ENCODE assay signal across 3 cellular contexts in the genomic region with DNA sequence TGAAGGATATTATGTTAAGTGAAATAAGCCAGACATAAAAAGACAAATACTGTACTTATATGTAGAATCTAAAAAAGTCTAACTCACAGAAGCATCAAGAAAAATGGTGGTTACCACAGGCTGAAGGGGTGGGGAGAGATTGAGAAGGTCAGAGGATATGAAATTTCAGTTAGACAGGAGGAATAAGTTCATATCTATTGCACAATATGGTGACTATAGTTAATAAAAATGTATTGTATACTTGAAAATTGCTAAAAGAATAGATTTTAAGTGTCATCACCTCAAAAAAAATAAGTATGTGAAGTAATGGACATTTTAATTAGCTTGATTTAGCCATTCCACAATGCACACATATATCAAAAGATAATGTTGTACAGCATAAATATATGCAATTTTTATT.
TF ChIP-seq lines count a peak whose summit lies in the region.

No MANE protein-coding gene starts in this region.

TF ChIP-seq in HepG2, 621 proteins besides CTCF, POLR2A, EP300 and RAD21:
- TF ChIP-seq ZNF768 (CRISPR knock-in tag; IDR thresholded peaks at IDR 0.05) = no peak
- no peak for TF ChIP-seq ZNF570 (CRISPR knock-in tag; IDR thresholded peaks at IDR 0.05; ENCODE audit: borderline replicate concordance)
- peak; percentile 69 for TF ChIP-seq CEBPB (IDR thresholded peaks at IDR 0.05; ENCODE audit: borderline replicate concordance, low read depth, low read length)
- TF ChIP-seq, protein P1, sequence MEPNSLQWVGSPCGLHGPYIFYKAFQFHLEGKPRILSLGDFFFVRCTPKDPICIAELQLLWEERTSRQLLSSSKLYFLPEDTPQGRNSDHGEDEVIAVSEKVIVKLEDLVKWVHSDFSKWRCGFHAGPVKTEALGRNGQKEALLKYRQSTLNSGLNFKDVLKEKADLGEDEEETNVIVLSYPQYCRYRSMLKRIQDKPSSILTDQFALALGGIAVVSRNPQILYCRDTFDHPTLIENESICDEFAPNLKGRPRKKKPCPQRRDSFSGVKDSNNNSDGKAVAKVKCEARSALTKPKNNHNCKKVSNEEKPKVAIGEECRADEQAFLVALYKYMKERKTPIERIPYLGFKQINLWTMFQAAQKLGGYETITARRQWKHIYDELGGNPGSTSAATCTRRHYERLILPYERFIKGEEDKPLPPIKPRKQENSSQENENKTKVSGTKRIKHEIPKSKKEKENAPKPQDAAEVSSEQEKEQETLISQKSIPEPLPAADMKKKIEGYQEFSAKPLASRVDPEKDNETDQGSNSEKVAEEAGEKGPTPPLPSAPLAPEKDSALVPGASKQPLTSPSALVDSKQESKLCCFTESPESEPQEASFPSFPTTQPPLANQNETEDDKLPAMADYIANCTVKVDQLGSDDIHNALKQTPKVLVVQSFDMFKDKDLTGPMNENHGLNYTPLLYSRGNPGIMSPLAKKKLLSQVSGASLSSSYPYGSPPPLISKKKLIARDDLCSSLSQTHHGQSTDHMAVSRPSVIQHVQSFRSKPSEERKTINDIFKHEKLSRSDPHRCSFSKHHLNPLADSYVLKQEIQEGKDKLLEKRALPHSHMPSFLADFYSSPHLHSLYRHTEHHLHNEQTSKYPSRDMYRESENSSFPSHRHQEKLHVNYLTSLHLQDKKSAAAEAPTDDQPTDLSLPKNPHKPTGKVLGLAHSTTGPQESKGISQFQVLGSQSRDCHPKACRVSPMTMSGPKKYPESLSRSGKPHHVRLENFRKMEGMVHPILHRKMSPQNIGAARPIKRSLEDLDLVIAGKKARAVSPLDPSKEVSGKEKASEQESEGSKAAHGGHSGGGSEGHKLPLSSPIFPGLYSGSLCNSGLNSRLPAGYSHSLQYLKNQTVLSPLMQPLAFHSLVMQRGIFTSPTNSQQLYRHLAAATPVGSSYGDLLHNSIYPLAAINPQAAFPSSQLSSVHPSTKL (CRISPR knock-in tag; IDR thresholded peaks at IDR 0.05) = no peak
- TF ChIP-seq ZNF850 (CRISPR knock-in tag; conservative IDR thresholded peaks at IDR 0.05) = no peak

TF ChIP-seq in K562, 482 proteins besides CTCF, POLR2A, EP300 and RAD21:
- TF ChIP-seq, protein P2, sequence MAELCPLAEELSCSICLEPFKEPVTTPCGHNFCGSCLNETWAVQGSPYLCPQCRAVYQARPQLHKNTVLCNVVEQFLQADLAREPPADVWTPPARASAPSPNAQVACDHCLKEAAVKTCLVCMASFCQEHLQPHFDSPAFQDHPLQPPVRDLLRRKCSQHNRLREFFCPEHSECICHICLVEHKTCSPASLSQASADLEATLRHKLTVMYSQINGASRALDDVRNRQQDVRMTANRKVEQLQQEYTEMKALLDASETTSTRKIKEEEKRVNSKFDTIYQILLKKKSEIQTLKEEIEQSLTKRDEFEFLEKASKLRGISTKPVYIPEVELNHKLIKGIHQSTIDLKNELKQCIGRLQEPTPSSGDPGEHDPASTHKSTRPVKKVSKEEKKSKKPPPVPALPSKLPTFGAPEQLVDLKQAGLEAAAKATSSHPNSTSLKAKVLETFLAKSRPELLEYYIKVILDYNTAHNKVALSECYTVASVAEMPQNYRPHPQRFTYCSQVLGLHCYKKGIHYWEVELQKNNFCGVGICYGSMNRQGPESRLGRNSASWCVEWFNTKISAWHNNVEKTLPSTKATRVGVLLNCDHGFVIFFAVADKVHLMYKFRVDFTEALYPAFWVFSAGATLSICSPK (IDR thresholded peaks at IDR 0.05; ENCODE audit: borderline replicate concordance) = no peak
- no peak for TF ChIP-seq BRF1 (IDR thresholded peaks at IDR 0.05; ENCODE audit: borderline replicate concordance, extremely low read depth, insufficient read length)
- TF ChIP-seq HEY1 (CRISPR knock-in tag; IDR thresholded peaks at IDR 0.05; ENCODE audit: borderline replicate concordance) = no peak
- TF ChIP-seq ZNF133 (CRISPR knock-in tag; IDR thresholded peaks at IDR 0.05) = no peak
- TF ChIP-seq KHSRP (IDR thresholded peaks at IDR 0.05) = no peak
- no peak for TF ChIP-seq DMBX1 (CRISPR knock-in tag; IDR thresholded peaks at IDR 0.05; ENCODE audit: borderline replicate concordance)
- TF ChIP-seq HNRNPUL1 (IDR thresholded peaks at IDR 0.05; ENCODE audit: low read length) = no peak
- TF ChIP-seq ZBTB9 (CRISPR knock-in tag; IDR thresholded peaks at IDR 0.05) = no peak
- no peak for TF ChIP-seq ZBTB17 (CRISPR knock-in tag; IDR thresholded peaks at IDR 0.05)
- no peak for TF ChIP-seq CEBPG (CRISPR knock-in tag; IDR thresholded peaks at IDR 0.05)
- peak; percentile 34 to 80; a peak in 2 of 4 replicates for TF ChIP-seq CEBPG (tag; conservative IDR thresholded peaks at IDR 0.05 in 1 of 2, IDR thresholded peaks at IDR 0.05 in 1 of 2)
- no peak for TF ChIP-seq POLR3A (IDR thresholded peaks at IDR 0.05; ENCODE audit: borderline replicate concordance, extremely low read depth, insufficient read depth, insufficient read length)
- peak; percentile 64 for TF ChIP-seq CEBPB (tag; IDR thresholded peaks at IDR 0.05)

TF ChIP-seq in HEK293T, 16 proteins besides CTCF, POLR2A, EP300 and RAD21:
- no peak for TF ChIP-seq SP1 (IDR thresholded peaks at IDR 0.05)
- TF ChIP-seq L3MBTL2 (conservative IDR thresholded peaks at IDR 0.05) = no peak
- no peak for TF ChIP-seq FOXM1 (IDR thresholded peaks at IDR 0.05; ENCODE audit: borderline replicate concordance)
- no peak for TF ChIP-seq ELF4 (IDR thresholded peaks at IDR 0.05)
- no peak for TF ChIP-seq HDGF (IDR thresholded peaks at IDR 0.05; ENCODE audit: borderline replicate concordance)
- TF ChIP-seq FOXA1 (IDR thresholded peaks at IDR 0.05) = no peak
- TF ChIP-seq ZNF384 (IDR thresholded peaks at IDR 0.05) = no peak
- TF ChIP-seq, protein P3, sequence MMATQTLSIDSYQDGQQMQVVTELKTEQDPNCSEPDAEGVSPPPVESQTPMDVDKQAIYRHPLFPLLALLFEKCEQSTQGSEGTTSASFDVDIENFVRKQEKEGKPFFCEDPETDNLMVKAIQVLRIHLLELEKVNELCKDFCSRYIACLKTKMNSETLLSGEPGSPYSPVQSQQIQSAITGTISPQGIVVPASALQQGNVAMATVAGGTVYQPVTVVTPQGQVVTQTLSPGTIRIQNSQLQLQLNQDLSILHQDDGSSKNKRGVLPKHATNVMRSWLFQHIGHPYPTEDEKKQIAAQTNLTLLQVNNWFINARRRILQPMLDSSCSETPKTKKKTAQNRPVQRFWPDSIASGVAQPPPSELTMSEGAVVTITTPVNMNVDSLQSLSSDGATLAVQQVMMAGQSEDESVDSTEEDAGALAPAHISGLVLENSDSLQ (IDR thresholded peaks at IDR 0.05) = no peak
- TF ChIP-seq FOXK2 (IDR thresholded peaks at IDR 0.05) = no peak
- no peak for TF ChIP-seq NFRKB (IDR thresholded peaks at IDR 0.05)
- no peak for TF ChIP-seq SUZ12 (IDR thresholded peaks at IDR 0.05)
- no peak for TF ChIP-seq TARDBP (IDR thresholded peaks at IDR 0.05)
- no peak for TF ChIP-seq ARNT (IDR thresholded peaks at IDR 0.05)
- no peak for TF ChIP-seq BHLHE40 (IDR thresholded peaks at IDR 0.05; ENCODE audit: borderline replicate concordance)
- TF ChIP-seq CTBP1 (IDR thresholded peaks at IDR 0.05; ENCODE audit: borderline replicate concordance) = no peak
- no peak for TF ChIP-seq LEF1 (IDR thresholded peaks at IDR 0.05; ENCODE audit: borderline replicate concordance)
TF ChIP-seq in HEK293T: peak in this region for 0.
